Comparison of ENCODE assay signal across 1 cellular context in genomic region chrX:24720036-24720435, GRCh38.
TF ChIP-seq lines count a peak whose summit lies in the region.

No MANE protein-coding gene starts in this region.

TF ChIP-seq in WTC11, 78 proteins besides CTCF, POLR2A, EP300 and RAD21 (continued from another document):
- TF ChIP-seq PRDM15 (CRISPR knock-in tag; IDR thresholded peaks at IDR 0.05) = no peak
- TF ChIP-seq FOXJ3 (CRISPR knock-in tag; IDR thresholded peaks at IDR 0.05; ENCODE audit: borderline replicate concordance) = no peak
- no peak for TF ChIP-seq PRRX2 (CRISPR knock-in tag; IDR thresholded peaks at IDR 0.05)
- no peak for TF ChIP-seq ZNF532 (CRISPR knock-in tag; IDR thresholded peaks at IDR 0.05; ENCODE audit: borderline replicate concordance)
- TF ChIP-seq TCF7 (CRISPR knock-in tag; IDR thresholded peaks at IDR 0.05; ENCODE audit: low read depth) = no peak
